Comparison of ENCODE assay signal across 10 cellular contexts in genomic region chr2:174333502-174334277, GRCh38. TPM values are rescaled to one million over a fixed set of nuclear protein-coding genes. Genes with fewer than 3 reads are reported as not detected.
DNase-seq lines count a peak whose midpoint lies in the region; ATAC-seq and TF ChIP-seq lines count a peak whose summit lies in the region.
"Had no signal": no experiment of that assay in that cellular context is flagged by ENCODE, and none has a peak within 500 bp of the region (broad histone marks: within the 10 kb centered on the region; RNA-seq: fewer than 3 reads in every experiment).

No MANE protein-coding gene starts in this region.

- H3K4ac ChIP-seq in H9 (ENCODE audit: low read depth, low read length) = no peak overlapping the region
- H3K4ac ChIP-seq in mesendoderm (ENCODE audit: low read depth, low read length) = no peak overlapping the region

- peak overlapping the region; percentile 73 for H3K27ac Mint-ChIP-seq in CD4-positive, alpha-beta T cell
- H3K27ac Mint-ChIP-seq in H9 = no peak overlapping the region
- no peak overlapping the region for H3K27ac Mint-ChIP-seq in activated T-helper 2 cell treated with anti-CD3 and anti-CD28 coated beads, Interferon-gamma antibody, Interleukin-2, Interleukin-4, amounts not matched to agents 10 μg/mL and 5 μg/mL and 100 μg/mL, durations not matched to agents 14 hours and 24 hours and 36 hours

- H3K56ac ChIP-seq in H9 (ENCODE audit: insufficient read length, low read depth, low read length) (no peak overlapping the region), mesendoderm (ENCODE audit: low read length) (no peak overlapping the region)

- peaks cover 27% of the 10 kb centered on the region for H3K23me2 ChIP-seq in H9 (ENCODE audit: insufficient read length, low read depth, low read length, poor library complexity, severe bottlenecking)

- peak in 1 of 10 experiments; percentile 15 for DNase-seq in CD4-positive, alpha-beta T cell
- peak; percentile 47 for DNase-seq in H9
- no peak for DNase-seq in activated T-helper 2 cell treated with anti-CD3 and anti-CD28 coated beads, Interferon-gamma antibody, Interleukin-2, Interleukin-4, amounts not matched to agents 10 μg/mL and 5 μg/mL and 100 μg/mL, durations not matched to agents 14 hours and 24 hours and 36 hours (ENCODE audit: low spot score)
- DNase-seq in mesendoderm = peak; percentile 51
- DNase-seq in hippocampal formation (lab: John Stamatoyannopoulos, UW) = no peak
- no peak for DNase-seq in RPMI8226
- DNase-seq in NCI-H146 (lab: John Stamatoyannopoulos, UW) = no peak
- DNase-seq: NCI-H446 treated with DMSO at 0.1 percent for 48 hours had no signal

- peak overlapping the region; percentile 59 for H3K4me3 Mint-ChIP-seq in CD4-positive, alpha-beta T cell
- peak overlapping the region in 1 of 2 experiments; percentile 76; a peak in 3 of 5 replicates for H3K4me3 Mint-ChIP-seq in H9
- H3K4me3 Mint-ChIP-seq in activated T-helper 2 cell treated with anti-CD3 and anti-CD28 coated beads, Interferon-gamma antibody, Interleukin-2, Interleukin-4, amounts not matched to agents 10 μg/mL and 5 μg/mL and 100 μg/mL, durations not matched to agents 14 hours and 24 hours and 36 hours (ENCODE audit: low read depth) = peak overlapping the region; percentile 13

- no peaks in the 10 kb centered on the region for H4K20me1 ChIP-seq in H9 (ENCODE audit: control insufficient read depth, insufficient read depth, insufficient read length)

- ATAC-seq in CD4-positive, alpha-beta T cell (ENCODE audit: poor library complexity) = no peak
- no peak for ATAC-seq in GM21825 (IDR thresholded peaks at IDR 0.05; ENCODE audit: unreplicated experiment)

- no peak overlapping the region for H2AFZ ChIP-seq in H9 (ENCODE audit: low read length)

- H3K4me1 ChIP-seq in H9 (ENCODE audit: insufficient read depth, low read length) (no peaks in the 10 kb centered on the region; the same call in 1 of the 2 replicates), mesendoderm (ENCODE audit: control insufficient read depth, low read depth, low read length) (peaks cover 9% of the 10 kb centered on the region)

- H3K9me3 ChIP-seq in CD4-positive, alpha-beta T cell (ENCODE audit: control insufficient read depth, low read length) = no peaks in the 10 kb centered on the region
- no peaks in the 10 kb centered on the region for H3K9me3 ChIP-seq in H9 (ENCODE audit: control insufficient read depth, low read depth, low read length)

- H3K79me1 ChIP-seq in H9 (ENCODE audit: insufficient read depth, low read depth, low read length, poor library complexity, severe bottlenecking) = no peaks in the 10 kb centered on the region
- H3K79me1 ChIP-seq in mesendoderm (ENCODE audit: low read length) = no peaks in the 10 kb centered on the region

- H2BK5ac ChIP-seq in H9 (ENCODE audit: insufficient read length, low read length) = no peak overlapping the region
- no peak overlapping the region for H2BK5ac ChIP-seq in mesendoderm (ENCODE audit: low read length)

- H4K5ac ChIP-seq in H9 (ENCODE audit: insufficient read length, low read depth, low read length) (no peak overlapping the region), mesendoderm (ENCODE audit: low read length) (no peak overlapping the region)

- no peaks in the 10 kb centered on the region for H3K79me2 ChIP-seq in H9 (ENCODE audit: insufficient read depth, low read length)
- H3K79me2 ChIP-seq in mesendoderm (ENCODE audit: control insufficient read depth, insufficient read depth, low read length) = no peaks in the 10 kb centered on the region

- H3K36me3 Mint-ChIP-seq in CD4-positive, alpha-beta T cell (ENCODE audit: low read depth) = no peaks in the 10 kb centered on the region
- peaks cover 0 to 3% (median 0%) of the 10 kb centered on the region in 3 experiments; a peak in 1 of 7 replicates for H3K36me3 Mint-ChIP-seq in H9 (ENCODE audit: insufficient read depth in 1 of 3, low read depth in 3 of 3)
- H3K36me3 Mint-ChIP-seq in activated T-helper 2 cell treated with anti-CD3 and anti-CD28 coated beads, Interferon-gamma antibody, Interleukin-2, Interleukin-4, amounts not matched to agents 10 μg/mL and 5 μg/mL and 100 μg/mL, durations not matched to agents 14 hours and 24 hours and 36 hours (ENCODE audit: low read depth) = no peaks in the 10 kb centered on the region

- H3K23ac ChIP-seq in H9 (ENCODE audit: insufficient read length, low read depth, low read length) (no peak overlapping the region), mesendoderm (ENCODE audit: low read length) (no peak overlapping the region)

- H2BK12ac ChIP-seq in H9 (ENCODE audit: insufficient read length, low read depth, low read length) = no peak overlapping the region

- H4K8ac ChIP-seq in H9 (replicated peaks; ENCODE audit: insufficient read length, low read depth, low read length) (no peak overlapping the region), mesendoderm (ENCODE audit: low read depth, low read length) (no peak overlapping the region)

- peak overlapping the region; percentile 20 for H3K4me2 ChIP-seq in H9 (ENCODE audit: insufficient read depth, insufficient read length, low read length)
- H3K4me2 ChIP-seq in mesendoderm (ENCODE audit: low read length) = peak overlapping the region; percentile 33

- H3K27ac ChIP-seq in CD4-positive, alpha-beta T cell (ENCODE audit: low read depth, low read length) = no peak overlapping the region
- no peak overlapping the region for H3K27ac ChIP-seq in H9 (ENCODE audit: insufficient read length, low read depth, low read length)
- no peak overlapping the region for H3K27ac ChIP-seq in mesendoderm (ENCODE audit: low read depth, low read length)

- intact Hi-C loops in CD4-positive, alpha-beta T cell (cut with DNase I, micrococcal nuclease) = loop anchor here (10.0 kb wide), 2 partner anchors 579 to 1751 kb away; partner anchors contain the start of gene EVX2 (in 1 of the 2)
- intact Hi-C loops in activated T-helper 2 cell treated with anti-CD3 and anti-CD28 coated beads, Interferon-gamma antibody, Interleukin-2, Interleukin-4, amounts not matched to agents 10 μg/mL and 5 μg/mL and 100 μg/mL, durations not matched to agents 14 hours and 24 hours and 36 hours (cut with micrococcal nuclease) = loop anchor here (10.0 kb wide), 1 partner anchor 1791 kb away; the partner anchor contains the start of genes HOXD8 and HOXD9

- H2BK20ac ChIP-seq in H9 (ENCODE audit: low read depth, low read length, poor library complexity, severe bottlenecking) = no peak overlapping the region

- peaks cover 90% of the 10 kb centered on the region for H3K27me3 Mint-ChIP-seq in CD4-positive, alpha-beta T cell
- H3K27me3 Mint-ChIP-seq in H9 (ENCODE audit: low read depth) = peaks cover 98% of the 10 kb centered on the region
- peaks cover 70% of the 10 kb centered on the region for H3K27me3 Mint-ChIP-seq in activated T-helper 2 cell treated with anti-CD3 and anti-CD28 coated beads, Interferon-gamma antibody, Interleukin-2, Interleukin-4, amounts not matched to agents 10 μg/mL and 5 μg/mL and 100 μg/mL, durations not matched to agents 14 hours and 24 hours and 36 hours (ENCODE audit: low read depth)

- H3K9ac ChIP-seq in H9 (ENCODE audit: extremely low read depth, insufficient read length, low read length) (no peak overlapping the region), mesendoderm (ENCODE audit: low read length) (no peak overlapping the region)

- no peak overlapping the region for H3K4me3 ChIP-seq in mesendoderm (ENCODE audit: low read length)
- H3K4me3 ChIP-seq: lung had no signal

- H3K9me3 Mint-ChIP-seq in CD4-positive, alpha-beta T cell = peaks cover 3% of the 10 kb centered on the region
- H3K9me3 Mint-ChIP-seq in H9 = peaks cover 0 to 13% of the 10 kb centered on the region in 2 experiments; a peak in 1 of 5 replicates
- H3K9me3 Mint-ChIP-seq in activated T-helper 2 cell treated with anti-CD3 and anti-CD28 coated beads, Interferon-gamma antibody, Interleukin-2, Interleukin-4, amounts not matched to agents 10 μg/mL and 5 μg/mL and 100 μg/mL, durations not matched to agents 14 hours and 24 hours and 36 hours = no peaks in the 10 kb centered on the region

- no peak for TF ChIP-seq CTCF in CD4-positive, alpha-beta T cell (IDR thresholded peaks at IDR 0.05)
- TF ChIP-seq CTCF in H9 (conservative IDR thresholded peaks at IDR 0.05) = no peak

- H3T11ph ChIP-seq in H9 (ENCODE audit: low read length) = no peak overlapping the region

- POLR2A ChIA-PET in CD4-positive, alpha-beta T cell (lab: Charles Lee) = interaction anchor here (1.5 kb wide), 1 partner anchor 11 kb away, joined by 4 read pairs; no protein-coding TSS in a partner anchor

- H2BK15ac ChIP-seq in H9 (ENCODE audit: low read depth, low read length) (no peak overlapping the region), mesendoderm (replicated peaks; ENCODE audit: low read depth) (no peak overlapping the region)

- peaks cover 48% of the 10 kb centered on the region for H3K4me1 Mint-ChIP-seq in CD4-positive, alpha-beta T cell (ENCODE audit: low read depth)
- peaks cover 46 to 59% of the 10 kb centered on the region in 2 experiments for H3K4me1 Mint-ChIP-seq in H9
- H3K4me1 Mint-ChIP-seq in activated T-helper 2 cell treated with anti-CD3 and anti-CD28 coated beads, Interferon-gamma antibody, Interleukin-2, Interleukin-4, amounts not matched to agents 10 μg/mL and 5 μg/mL and 100 μg/mL, durations not matched to agents 14 hours and 24 hours and 36 hours (ENCODE audit: low read depth) = peaks cover 27% of the 10 kb centered on the region

- H2AK5ac ChIP-seq in H9 (ENCODE audit: insufficient read length, low read length) = no peak overlapping the region
- H2AK5ac ChIP-seq in mesendoderm (ENCODE audit: low read length) = no peak overlapping the region

- no peak overlapping the region for H2BK120ac ChIP-seq in H9 (ENCODE audit: low read depth, low read length, poor library complexity, severe bottlenecking)
- no peak overlapping the region for H2BK120ac ChIP-seq in mesendoderm (ENCODE audit: low read depth, low read length)

- CTCF ChIA-PET in CD4-positive, alpha-beta T cell (lab: Charles Lee) = interaction anchor here (1.2 kb wide), 1 partner anchor 8 kb away, joined by 6 read pairs; no protein-coding TSS in a partner anchor

- no peaks in the 10 kb centered on the region for H3K36me3 ChIP-seq in mesendoderm (ENCODE audit: control insufficient read depth, insufficient read depth, low read length)

- H3K18ac ChIP-seq in H9 (ENCODE audit: insufficient read length, low read depth, low read length) (no peak overlapping the region), mesendoderm (ENCODE audit: low read length) (no peak overlapping the region)

- H3K27me3 ChIP-seq in CD4-positive, alpha-beta T cell (ENCODE audit: control insufficient read depth, insufficient read depth, low read length) = peaks cover 92% of the 10 kb centered on the region
- H3K27me3 ChIP-seq in H9 (ENCODE audit: insufficient read depth, low read length) (peaks cover 80% of the 10 kb centered on the region), mesendoderm (ENCODE audit: insufficient read depth, low read length, poor library complexity) (peaks cover 45% of the 10 kb centered on the region)

- no peak overlapping the region for H3K14ac ChIP-seq in H9 (ENCODE audit: insufficient read depth, low read length)

- no CpG with 5 or more reads among the region's 38 CpGs for WGBS in H9 (ENCODE audit: extremely low coverage, insufficient read length, low lambda C conversion rate)
- WGBS in mesendoderm (ENCODE audit: extremely low coverage, insufficient coverage, low lambda C conversion rate) = no CpG with 5 or more reads among the region's 38 CpGs

- no peak overlapping the region for H4K91ac ChIP-seq in H9 (ENCODE audit: insufficient read length, low read depth, low read length)

RNA-seq across cellular contexts. Expression of gene SP9, which starts 1.1 kb away (rescaled TPM):
- total RNA-seq in CD4-positive, alpha-beta T cell = not detected
- total RNA-seq in H9 (2021) = not detected in 2 replicates
- total RNA-seq in activated T-helper 2 cell treated with anti-CD3 and anti-CD28 coated beads, Interferon-gamma antibody, Interleukin-2, Interleukin-4, amounts not matched to agents 10 μg/mL and 5 μg/mL and 100 μg/mL, durations not matched to agents 14 hours and 24 hours and 36 hours = not detected in 2 replicates
- polyA plus RNA-seq in mesendoderm (2013, experiment 1 of 2) = 0.08 TPM
- polyA plus RNA-seq in mesendoderm (2013, experiment 2 of 2) = 0.15 TPM
- total RNA-seq: lung had no signal
- polyA plus RNA-seq: lung had no signal

Comparison
In these comparisons a context has a peak if more than half of its experiments do, and no peak if none do; other contexts are left out.
1. DNase-seq: peak in H9 (single experiment) and mesendoderm (single experiment); none in activated T-helper 2 cell treated with anti-CD3 and anti-CD28 coated beads, Interferon-gamma antibody, Interleukin-2, Interleukin-4, amounts not matched to agents 10 μg/mL and 5 μg/mL and 100 μg/mL, durations not matched to agents 14 hours and 24 hours and 36 hours (single experiment), hippocampal formation (0 of 2), RPMI8226 (single experiment) and NCI-H146 (single experiment).